In genomic region chr11:2549491-2549875, GRCh38 we compare ENCODE assay signal across 16 cellular contexts.
DNase-seq lines count a peak whose midpoint lies in the region; ATAC-seq, FAIRE-seq and TF ChIP-seq lines count a peak whose summit lies in the region.
"Had no signal": no experiment of that assay in that cellular context is flagged by ENCODE, and none has a peak within 500 bp of the region (broad histone marks: within the 10 kb centered on the region; RNA-seq: fewer than 3 reads in every experiment).

No MANE protein-coding gene starts in this region.

- TF ChIP-seq POLR2A in right lobe of liver (IDR thresholded peaks at IDR 0.05) (no peak), HepG2 (IDR thresholded peaks at IDR 0.05; ENCODE audit: insufficient read depth in 1 of 2, low read depth in 2 of 2, low read length in 2 of 2) (no peak)

- H2AFZ ChIP-seq in HepG2 (ENCODE audit: low read length) (no peak overlapping the region), osteoblast (ENCODE audit: low read length) (no peak overlapping the region)

- H3K4me2 ChIP-seq in HepG2 (ENCODE audit: low read depth, low read length) (no peak overlapping the region), osteoblast (ENCODE audit: insufficient read depth, low read length) (no peak overlapping the region)

- no TSS peak for BruUV-seq in HepG2 (replicated peaks; lab: Mats Ljungman, UMichigan)

- H3K79me2 ChIP-seq in HepG2 (ENCODE audit: insufficient read depth, low read length) (no peaks in the 10 kb centered on the region), osteoblast (ENCODE audit: insufficient read depth, low read length) (no peaks in the 10 kb centered on the region)

- intact Hi-C loops in right lobe of liver (cut with DNase I) = no loop called here
- intact Hi-C loops in HepG2 (cut with micrococcal nuclease; ENCODE audit: unreplicated experiment) = no loop called here
- intact Hi-C loops in heart right ventricle (cut with DNase I) = loop anchor here in 1 of 10 donors (10.0 kb wide), 1 partner anchor 125 kb away; no protein-coding TSS in a partner anchor
- intact Hi-C loops in upper lobe of right lung (cut with DNase I) = no loop called here

- no peak for FAIRE-seq in HepG2 (lab: Jason Lieb, UNC)

- POLR2A ChIA-PET in HepG2 (lab: Yijun Ruan, JAX) = no interaction called here

- no peak for TF ChIP-seq RAD21 in HepG2 (CRISPR knock-in tag; IDR thresholded peaks at IDR 0.05)

- CTCF ChIA-PET in HepG2 (lab: Yijun Ruan, JAX; ENCODE audit: low intra/inter-chr PET ratio, low total read pairs) = no interaction called here

- H3K27ac ChIP-seq in right lobe of liver (no peak overlapping the region), HepG2 (ENCODE audit: extremely low read length, insufficient read depth, low read length) (no peak overlapping the region), heart right ventricle (no peak overlapping the region), osteoblast (ENCODE audit: low read depth, low read length) (no peak overlapping the region), upper lobe of right lung (no peak overlapping the region)

- H3K4me3 ChIP-seq in right lobe of liver (no peak overlapping the region), HepG2 (replicated peaks in 1 of 3; ENCODE audit: insufficient read depth in 1 of 3, low read depth in 2 of 3, low read length in 3 of 3) (no peak overlapping the region), heart right ventricle (no peak overlapping the region), osteoblast (ENCODE audit: insufficient read depth, low read length) (no peak overlapping the region), upper lobe of right lung (no peak overlapping the region)
- H3K4me3 ChIP-seq: MG63 had no signal

- no peaks in the 10 kb centered on the region for H3K4me1 ChIP-seq in right lobe of liver
- peaks cover 3% of the 10 kb centered on the region for H3K4me1 ChIP-seq in HepG2 (ENCODE audit: insufficient read depth, low read length)
- H3K4me1 ChIP-seq in heart right ventricle = peaks cover 0 to 16% (median 0%) of the 10 kb centered on the region in 9 donors
- H3K4me1 ChIP-seq in osteoblast (ENCODE audit: insufficient read depth, low read length) = no peaks in the 10 kb centered on the region
- no peaks in the 10 kb centered on the region for H3K4me1 ChIP-seq in upper lobe of right lung
- H3K4me1 ChIP-seq: Caco-2 had no signal

- H3K27me3 ChIP-seq in right lobe of liver (no peaks in the 10 kb centered on the region), HepG2 (ENCODE audit: control insufficient read depth in 1 of 2, insufficient read depth in 2 of 2, low read length in 2 of 2) (peaks cover 3 to 63% of the 10 kb centered on the region in 2 experiments), heart right ventricle (no peaks in the 10 kb centered on the region), osteoblast (ENCODE audit: insufficient read depth, low read length) (peaks cover 12% of the 10 kb centered on the region), upper lobe of right lung (no peaks in the 10 kb centered on the region)
- H3K27me3 ChIP-seq: MG63 had no signal

- DNase-seq in right lobe of liver (peak; percentile 10 to 42 (median 27)), HepG2 (ENCODE audit: low spot score) (no peak), heart right ventricle (no peak), osteoblast (ENCODE audit: insufficient read length, low spot score, missing footprints) (peak; percentile 49), upper lobe of right lung (peak; percentile 23), SIG-M5 treated with dmso at 0.1 percent for 504 hours (lab: John Stamatoyannopoulos, UW; ENCODE audit: unreplicated experiment) (no peak), middle frontal gyrus (ENCODE audit: extremely low spot score, low spot score) (no peak)
- DNase-seq: ACHN; CD4-positive, CD25-positive, alpha-beta regulatory T cell; DMS153; GOT3; Karpas-422; MG63; NCI-H1092 treated with DMSO at 0.1 percent for 48 hours; NCI-H510A treated with DMSO at 0.1 percent for 48 hours had no signal

- H3K36me3 ChIP-seq in right lobe of liver (no peaks in the 10 kb centered on the region), HepG2 (replicated peaks in 1 of 2; ENCODE audit: control insufficient read depth in 1 of 2, insufficient read depth in 2 of 2, low read length in 2 of 2) (no peaks in the 10 kb centered on the region), heart right ventricle (no peaks in the 10 kb centered on the region), osteoblast (ENCODE audit: insufficient read depth, low read length) (no peaks in the 10 kb centered on the region), upper lobe of right lung (no peaks in the 10 kb centered on the region)
- H3K36me3 ChIP-seq: MG63 had no signal

- H3K9ac ChIP-seq in HepG2 (ENCODE audit: insufficient read depth, low read depth, low read length) = no peak overlapping the region

- TF ChIP-seq EP300 in HepG2 (IDR thresholded peaks at IDR 0.05; ENCODE audit: low read depth in 2 of 2, low read length in 2 of 2) (no peak), HepG2 (CRISPR knock-in tag; IDR thresholded peaks at IDR 0.05; ENCODE audit: borderline replicate concordance) (no peak)

- in situ Hi-C loops in HepG2 (cut with HindIII; ENCODE audit: extremely low pct_ligation_motif_present, low pct_unique_long_range_greater_than_20kb) = no loop called here

- no peaks in the 10 kb centered on the region for H3K9me3 ChIP-seq in right lobe of liver
- no peaks in the 10 kb centered on the region for H3K9me3 ChIP-seq in HepG2 (ENCODE audit: low read length)
- H3K9me3 ChIP-seq in heart right ventricle = no peaks in the 10 kb centered on the region
- H3K9me3 ChIP-seq in osteoblast (ENCODE audit: low read depth, low read length) = no peaks in the 10 kb centered on the region
- H3K9me3 ChIP-seq in upper lobe of right lung = no peaks in the 10 kb centered on the region
- H3K9me3 ChIP-seq: Caco-2, MG63 had no signal

- ATAC-seq in right lobe of liver = peak in 1 of 4 donors; percentile 14
- no peak; the same call in 2 of the 3 replicates for ATAC-seq in HepG2
- peak in 5 of 8 donors; percentile 12 to 52 (median 21) for ATAC-seq in heart right ventricle
- ATAC-seq in upper lobe of right lung = peak; percentile 24

- WGBS in right lobe of liver (ENCODE audit: insufficient coverage, low coverage, low lambda C conversion rate, missing lambda C conversion rate) = 97% methylated on average over 5 of the region's 13 CpGs
- 43% methylated on average over 5 of the region's 13 CpGs for WGBS in HepG2 (ENCODE audit: low lambda C conversion rate)
- 80 to 85% methylated on average over 13 of the region's 13 CpGs for WGBS in heart right ventricle, 2 donors

- TF ChIP-seq CTCF in right lobe of liver (IDR thresholded peaks at IDR 0.05) = no peak
- no peak for TF ChIP-seq CTCF in HepG2 (CRISPR knock-in tag; IDR thresholded peaks at IDR 0.05)
- no peak for TF ChIP-seq CTCF in heart right ventricle (IDR thresholded peaks at IDR 0.05)
- TF ChIP-seq CTCF in osteoblast (IDR thresholded peaks at IDR 0.05; ENCODE audit: extremely low read depth, low read depth, low read length) = no peak
- no peak for TF ChIP-seq CTCF in upper lobe of right lung (IDR thresholded peaks at IDR 0.05)

- H4K20me1 ChIP-seq in HepG2 (ENCODE audit: insufficient read depth, low read length) = no peaks in the 10 kb centered on the region
- no peaks in the 10 kb centered on the region for H4K20me1 ChIP-seq in osteoblast (ENCODE audit: insufficient read depth, low read length)

TF ChIP-seq in HepG2, 621 proteins besides CTCF, POLR2A, EP300 and RAD21:
- TF ChIP-seq ZNF282 (IDR thresholded peaks at IDR 0.05; ENCODE audit: partially characterized antibody) (no peak), SIX4 (CRISPR knock-in tag; IDR thresholded peaks at IDR 0.05) (no peak), FOXK1 (CRISPR knock-in tag; IDR thresholded peaks at IDR 0.05; ENCODE audit: borderline replicate concordance, low read depth) (no peak)

Comparison
In these comparisons a context has a peak if more than half of its experiments do, and no peak if none do; other contexts are left out.
1. DNase-seq: peak in right lobe of liver (3 of 3), osteoblast (single experiment) and upper lobe of right lung (single experiment); none in HepG2 (single experiment), heart right ventricle (0 of 2), SIG-M5 treated with dmso at 0.1 percent for 504 hours (single experiment) and middle frontal gyrus (single experiment).